ENCODE assay signal across 28 cellular contexts in the genomic region with DNA sequence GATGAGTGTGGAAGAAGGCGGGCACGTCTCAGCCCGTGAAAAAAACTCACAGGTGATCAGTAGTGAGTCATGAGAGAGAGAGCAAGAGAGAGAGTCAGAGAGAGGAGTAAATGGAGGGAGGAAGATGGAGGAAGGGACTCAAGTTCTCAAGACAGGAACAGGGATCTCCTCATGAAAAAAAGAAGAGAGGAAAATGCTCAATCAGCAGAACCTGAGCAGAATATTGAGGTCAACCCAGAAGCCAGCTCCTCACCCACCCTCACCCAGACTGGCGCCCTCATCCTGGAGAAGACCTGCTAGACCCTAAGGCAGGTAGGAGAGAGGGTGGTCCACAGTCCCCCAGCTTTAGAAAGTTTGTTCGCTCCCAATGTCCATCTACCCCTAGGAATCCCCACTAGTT. TPM values are rescaled to one million over a fixed set of nuclear protein-coding genes. Genes with fewer than 3 reads are reported as not detected.
DNase-seq lines count a peak whose midpoint lies in the region; ATAC-seq, FAIRE-seq and TF ChIP-seq lines count a peak whose summit lies in the region.
"Had no signal": no experiment of that assay in that cellular context is flagged by ENCODE, and none has a peak within 500 bp of the region (broad histone marks: within the 10 kb centered on the region; RNA-seq: fewer than 3 reads in every experiment).

No MANE protein-coding gene starts in this region.

- CTCF ChIA-PET in HepG2 (lab: Yijun Ruan, JAX; ENCODE audit: low intra/inter-chr PET ratio, low total read pairs) (no interaction called here), A549 (lab: Yijun Ruan, JAX) (no interaction called here), K562 (lab: Yijun Ruan, JAX; ENCODE audit: low intra/inter-chr PET ratio) (interaction anchor here (0.6 kb wide), 1 partner anchor 13 kb away, joined by 5 read pairs; no protein-coding TSS in a partner anchor)

- H3K4me2 ChIP-seq in HepG2 (ENCODE audit: low read depth, low read length) (no peak overlapping the region), A549 (no peak overlapping the region), K562 (ENCODE audit: insufficient read depth, low read length) (no peak overlapping the region)
- H3K4me2 ChIP-seq: BLaER1 treated with 17β-estradiol and CSF1 and Interleukin-3, amounts not matched to agents 10 nM and 100 nM had no signal

- no peaks in the 10 kb centered on the region for H3K9me1 ChIP-seq in K562 (ENCODE audit: control insufficient read depth, insufficient read depth, low read length)

- H3K9ac ChIP-seq in HepG2 (ENCODE audit: insufficient read depth, low read depth, low read length), result no peak overlapping the region
- no peak overlapping the region for H3K9ac ChIP-seq in K562 (ENCODE audit: insufficient read depth in 1 of 2, low read depth in 2 of 2, low read length in 2 of 2)
- H3K9ac ChIP-seq: BLaER1 treated with 17β-estradiol and CSF1 and Interleukin-3, amounts not matched to agents 10 nM and 100 nM; GM23248 had no signal

- H3K4me3 Mint-ChIP-seq in glutamatergic neuron (ENCODE audit: unreplicated experiment), result no peak overlapping the region

- no peak for TF ChIP-seq EP300 in HepG2 (IDR thresholded peaks at IDR 0.05; ENCODE audit: low read depth in 2 of 2, low read length in 2 of 2)
- TF ChIP-seq EP300 in HepG2 (CRISPR knock-in tag; IDR thresholded peaks at IDR 0.05; ENCODE audit: borderline replicate concordance), result no peak
- TF ChIP-seq EP300 in A549 (IDR thresholded peaks at IDR 0.05), result no peak
- no peak for TF ChIP-seq EP300 in K562 (IDR thresholded peaks at IDR 0.05; ENCODE audit: low read length)
- TF ChIP-seq EP300 in esophagus muscularis mucosa (IDR thresholded peaks at IDR 0.05), result no peak

- H3K27me3 ChIP-seq in HepG2 (ENCODE audit: control insufficient read depth in 1 of 2, insufficient read depth in 2 of 2, low read length in 2 of 2), result no peaks in the 10 kb centered on the region
- no peaks in the 10 kb centered on the region for H3K27me3 ChIP-seq in right lobe of liver
- peaks cover 11 to 41% of the 10 kb centered on the region in 2 experiments; a peak in 4 of 5 replicates for H3K27me3 ChIP-seq in K562 (ENCODE audit: control insufficient read depth in 2 of 2, insufficient read depth in 2 of 2, low read length in 2 of 2)
- peaks cover 0 to 64% (median 8%) of the 10 kb centered on the region in 4 donors for H3K27me3 ChIP-seq in esophagus muscularis mucosa
- H3K27me3 ChIP-seq: BLaER1 treated with 17β-estradiol and CSF1 and Interleukin-3, amounts not matched to agents 10 nM and 100 nM had no signal

- H4K20me1 ChIP-seq in HepG2 (ENCODE audit: insufficient read depth, low read length), result no peaks in the 10 kb centered on the region
- H4K20me1 ChIP-seq in K562 (replicated peaks; ENCODE audit: control insufficient read depth, insufficient read depth, low read length), result no peaks in the 10 kb centered on the region
- H4K20me1 ChIP-seq: BLaER1 treated with 17β-estradiol and CSF1 and Interleukin-3, amounts not matched to agents 10 nM and 100 nM had no signal

- H3K4me3 ChIP-seq in HepG2 (replicated peaks in 1 of 3; ENCODE audit: insufficient read depth in 1 of 3, low read depth in 2 of 3, low read length in 3 of 3) (no peak overlapping the region), right lobe of liver (no peak overlapping the region), A549 (no peak overlapping the region), K562 (no peak overlapping the region), esophagus muscularis mucosa (no peak overlapping the region)
- H3K4me3 ChIP-seq: BLaER1 treated with 17β-estradiol and CSF1 and Interleukin-3, amounts not matched to agents 10 nM and 100 nM; GM12878; GM23248 had no signal

- H2AFZ ChIP-seq in HepG2 (ENCODE audit: low read length) (no peak overlapping the region), K562 (ENCODE audit: low read depth, low read length) (no peak overlapping the region)
- H2AFZ ChIP-seq: GM23248 had no signal

- peaks cover 12% of the 10 kb centered on the region for H3K4me1 ChIP-seq in HepG2 (ENCODE audit: insufficient read depth, low read length)
- H3K4me1 ChIP-seq in right lobe of liver, result peaks cover 0 to 11% (median 0%) of the 10 kb centered on the region in 4 donors
- no peaks in the 10 kb centered on the region for H3K4me1 ChIP-seq in A549
- peaks cover 0 to 8% of the 10 kb centered on the region in 2 experiments; a peak in 2 of 5 replicates for H3K4me1 ChIP-seq in K562 (replicated peaks in 1 of 2; ENCODE audit: control insufficient read depth in 2 of 2, insufficient read depth in 2 of 2, low read length in 2 of 2)
- H3K4me1 ChIP-seq in esophagus muscularis mucosa, result peaks cover 12 to 18% (median 17%) of the 10 kb centered on the region in 4 donors
- H3K4me1 ChIP-seq: BE2C; BLaER1 treated with 17β-estradiol and CSF1 and Interleukin-3, amounts not matched to agents 10 nM and 100 nM had no signal

- intact Hi-C loops in HepG2 (cut with micrococcal nuclease; ENCODE audit: unreplicated experiment), result no loop called here
- intact Hi-C loops in right lobe of liver (cut with DNase I), result no loop called here
- intact Hi-C loops in K562 (cut with micrococcal nuclease), result no loop called here
- intact Hi-C loops in esophagus muscularis mucosa (cut with DNase I), result no loop called here

- peaks cover 19% of the 10 kb centered on the region for H3K27me3 Mint-ChIP-seq in glutamatergic neuron (ENCODE audit: unreplicated experiment)

- H3K9me3 ChIP-seq in HepG2 (ENCODE audit: low read length) (no peaks in the 10 kb centered on the region), right lobe of liver (no peaks in the 10 kb centered on the region), A549 (no peaks in the 10 kb centered on the region), K562 (replicated peaks; ENCODE audit: control insufficient read depth, insufficient read depth, low read depth, low read length) (no peaks in the 10 kb centered on the region), esophagus muscularis mucosa (no peaks in the 10 kb centered on the region)
- H3K9me3 ChIP-seq: BE2C had no signal

- BruUV-seq in HepG2 (replicated peaks; lab: Mats Ljungman, UMichigan) (no TSS peak), K562 (replicated peaks; lab: Mats Ljungman, UMichigan) (no TSS peak)

- H3K27ac ChIP-seq in HepG2 (ENCODE audit: extremely low read length, insufficient read depth, low read length) (no peak overlapping the region), right lobe of liver (no peak overlapping the region), A549 (no peak overlapping the region), K562 (ENCODE audit: extremely low read depth, low read depth, low read length) (no peak overlapping the region), esophagus muscularis mucosa (replicated peaks in 1 of 4) (no peak overlapping the region)
- H3K27ac ChIP-seq: 22Rv1; BLaER1 treated with 17β-estradiol and CSF1 and Interleukin-3, amounts not matched to agents 10 nM and 100 nM; GM23248 had no signal

- peaks cover 5% of the 10 kb centered on the region for H3K9me3 Mint-ChIP-seq in glutamatergic neuron (ENCODE audit: unreplicated experiment)
- H3K9me3 Mint-ChIP-seq: CD4-positive, alpha-beta T cell had no signal

- peaks cover 4% of the 10 kb centered on the region for H3K36me3 Mint-ChIP-seq in glutamatergic neuron (ENCODE audit: unreplicated experiment)
- H3K36me3 Mint-ChIP-seq: CD8-positive, alpha-beta memory T cell had no signal

- no peaks in the 10 kb centered on the region for H3K4me1 Mint-ChIP-seq in glutamatergic neuron (ENCODE audit: low read depth, unreplicated experiment)

- DNase-seq in HepG2 (ENCODE audit: low spot score) (no peak), right lobe of liver (no peak), A549 (ENCODE audit: low read depth in 1 of 2, low spot score in 1 of 2) (no peak), K562 (ENCODE audit: extremely low read depth in 1 of 4, low spot score in 3 of 4) (no peak), esophagus muscularis mucosa (ENCODE audit: extremely low spot score) (peak; percentile 19), glutamatergic neuron (no peak)
- DNase-seq in activated CD4-positive, CD25-positive, alpha-beta regulatory T cell treated with anti-CD3 and anti-CD28 coated beads, Interleukin-2, amount 50 U/mL, for 72 hours, result no peak
- DNase-seq: ACHN; AML-193; BE2C; CD4-positive, alpha-beta T cell; CD8-positive, alpha-beta memory T cell; DMS 273 treated with DMSO at 0.1 percent for 48 hours; DMS79; EL; GDM1; GM23248; H9 had no signal

- FAIRE-seq in HepG2 (lab: Jason Lieb, UNC) (no peak), A549 (lab: Jason Lieb, UNC) (no peak), K562 (lab: Jason Lieb, UNC) (no peak)
- FAIRE-seq: A204.1, D721Med, GM12878, GM19239 had no signal

- no peak for TF ChIP-seq CTCF in HepG2 (CRISPR knock-in tag; IDR thresholded peaks at IDR 0.05)
- TF ChIP-seq CTCF in right lobe of liver (IDR thresholded peaks at IDR 0.05), result no peak
- no peak for TF ChIP-seq CTCF in A549 (IDR thresholded peaks at IDR 0.05)
- TF ChIP-seq CTCF in K562 (IDR thresholded peaks at IDR 0.05 in 2 of 3, conservative IDR thresholded peaks at IDR 0.05 in 1 of 3; ENCODE audit: insufficient read depth in 2 of 3, low read depth in 1 of 3, low read length in 3 of 3), result no peak
- no peak for TF ChIP-seq CTCF in esophagus muscularis mucosa (IDR thresholded peaks at IDR 0.05)
- no peak for TF ChIP-seq CTCF in glutamatergic neuron (IDR thresholded peaks at IDR 0.05; ENCODE audit: partially characterized antibody, unreplicated experiment)

- POLR2A ChIA-PET in HepG2 (lab: Yijun Ruan, JAX), result no interaction called here
- POLR2A ChIA-PET in A549 (lab: Yijun Ruan, JAX), result no interaction called here
- POLR2A ChIA-PET in K562 (lab: Yijun Ruan, JAX), result no interaction called here

- H3K79me2 ChIP-seq in HepG2 (ENCODE audit: insufficient read depth, low read length) (no peaks in the 10 kb centered on the region), K562 (ENCODE audit: control insufficient read depth, insufficient read depth, low read length) (no peaks in the 10 kb centered on the region)

- in situ Hi-C loops in HepG2 (cut with HindIII; ENCODE audit: extremely low pct_ligation_motif_present, low pct_unique_long_range_greater_than_20kb) (no loop called here), K562 (cut with MboI) (no loop called here)

- no peak overlapping the region for H3K27ac Mint-ChIP-seq in glutamatergic neuron (ENCODE audit: unreplicated experiment)
- H3K27ac Mint-ChIP-seq: CD4-positive, alpha-beta T cell; CD8-positive, alpha-beta memory T cell; H9 had no signal

- H3K36me3 ChIP-seq in HepG2 (replicated peaks in 1 of 2; ENCODE audit: control insufficient read depth in 1 of 2, insufficient read depth in 2 of 2, low read length in 2 of 2) (no peaks in the 10 kb centered on the region), right lobe of liver (no peaks in the 10 kb centered on the region), K562 (ENCODE audit: control insufficient read depth, insufficient read depth, low read length) (no peaks in the 10 kb centered on the region), esophagus muscularis mucosa (no peaks in the 10 kb centered on the region)
- H3K36me3 ChIP-seq: BE2C; BLaER1 treated with 17β-estradiol and CSF1 and Interleukin-3, amounts not matched to agents 10 nM and 100 nM had no signal

- TF ChIP-seq POLR2A in HepG2 (IDR thresholded peaks at IDR 0.05; ENCODE audit: insufficient read depth in 1 of 2, low read depth in 2 of 2, low read length in 2 of 2) (no peak), right lobe of liver (IDR thresholded peaks at IDR 0.05) (no peak), A549 (IDR thresholded peaks at IDR 0.05; ENCODE audit: low read length) (no peak), K562 (conservative IDR thresholded peaks at IDR 0.05) (no peak), esophagus muscularis mucosa (IDR thresholded peaks at IDR 0.05; ENCODE audit: low read depth) (no peak)

- TF ChIP-seq RAD21 in HepG2 (CRISPR knock-in tag; IDR thresholded peaks at IDR 0.05), result no peak
- no peak for TF ChIP-seq RAD21 in A549 (conservative IDR thresholded peaks at IDR 0.05 in 1 of 2, IDR thresholded peaks at IDR 0.05 in 1 of 2)
- no peak for TF ChIP-seq RAD21 in K562 (CRISPR knock-in tag; conservative IDR thresholded peaks at IDR 0.05 in 1 of 2, IDR thresholded peaks at IDR 0.05 in 1 of 2)

- ATAC-seq in HepG2, result no peak
- no peak for ATAC-seq in right lobe of liver
- ATAC-seq in A549, result no peak
- ATAC-seq in K562, result no peak
- ATAC-seq in HG03139 (IDR thresholded peaks at IDR 0.05; ENCODE audit: unreplicated experiment), result no peak
- ATAC-seq: HCT116 had no signal

- 77% methylated on average over 5 of the region's 5 CpGs for whole genome bisulfite sequencing in HepG2 (ENCODE audit: low lambda C conversion rate)
- WGBS in right lobe of liver (ENCODE audit: insufficient coverage, low coverage, low lambda C conversion rate, missing lambda C conversion rate), result 77% methylated on average over 4 of the region's 5 CpGs
- WGBS in A549 (ENCODE audit: missing lambda C conversion rate), result 45% methylated on average over 5 of the region's 5 CpGs
- 0% methylated on average over 5 of the region's 5 CpGs for WGBS in K562 (ENCODE audit: insufficient coverage, low coverage, missing lambda C conversion rate)
- WGBS in esophagus muscularis mucosa, result 85% methylated on average over 5 of the region's 5 CpGs

RNA-seq across cellular contexts. Expression of a gene that starts 4.8 kb away (rescaled TPM):
- total RNA-seq in HepG2 (2016; rRNA removed; fragmentation: Illumina TruSeq; extraction: Trizol) (172 and 244 TPM in 2 replicates), right lobe of liver (100 to 1,000 TPM in 1 of 6 experiments, 10 to 100 TPM in 3, 1 to 10 TPM in 2; 2.2 to 189 (median 37.1) TPM), K562 (2014; rRNA removed) (not detected in 2 replicates), K562 (2014; rRNA removed; fragmentation: Illumina TruSeq; extraction: Trizol) (not detected in 2 replicates), K562 (2015; rRNA removed; fragmentation: Illumina TruSeq; extraction: Trizol) (not detected in 2 replicates), K562 (2021) (not detected in 2 replicates), esophagus muscularis mucosa (under 1 TPM in 1 of 4 donors, not detected in 3; 0.50 TPM), glutamatergic neuron (ENCODE audit: unreplicated experiment) (not detected)
- total RNA-seq in HepG2 (2016; cell fraction: cytosol; rRNA removed; fragmentation: Illumina TruSeq; extraction: Trizol; ENCODE audit: low read depth), result 61.1 and 70.9 TPM in 2 replicates
- total RNA-seq in HepG2 (2016; cell fraction: insoluble cytoplasmic fraction; rRNA removed; fragmentation: Illumina TruSeq; extraction: Trizol), result 180 and 253 TPM in 2 replicates
- 77.5 and 84.0 TPM in 2 replicates for total RNA-seq in HepG2 (2016; cell fraction: membrane; rRNA removed; fragmentation: Illumina TruSeq; extraction: Trizol)
- total RNA-seq in HepG2 (2016; cell fraction: nucleus; rRNA removed; fragmentation: Illumina TruSeq; extraction: Trizol), result 58.7 and 62.9 TPM in 2 replicates
- polyA plus RNA-seq in HepG2 (2011; rRNA removed) (13.9 and 26.9 TPM in 2 replicates), A549 (2011; rRNA removed) (0.19 and 0.30 TPM in 2 replicates), A549 (2017; fragmentation: RNase III; extraction: RNeasy Plus Mini Kit Qiagen cat#74134 plus additional on column Dnase treatment) (0.41 to 1.2 TPM (median 0.69 TPM) in 3 replicates), K562 (2011; rRNA removed) (not detected in 2 replicates), K562 (2014; fragmentation: Illumina TruSeq; extraction: Trizol) (not detected in 2 replicates), K562 (2014; fragmentation: Nextera tagmentation; extraction: Ambion mirVana) (not detected), K562 (2014; rRNA removed) (0.08 TPM in 1 of 2 replicates, not detected in the other)
- polyA plus RNA-seq in HepG2 (2011; cell fraction: cytosol; rRNA removed), result 8.2 and 29.2 TPM in 2 replicates
- 3.6 and 8.6 TPM in 2 replicates for polyA plus RNA-seq in HepG2 (2011; cell fraction: nucleus; rRNA removed)
- polyA plus RNA-seq in HepG2 (2012), result 14.7 and 15.0 TPM in 2 replicates
- 50.4 and 50.5 TPM in 2 replicates for polyA plus RNA-seq in HepG2 (2016; cell fraction: cytosol; fragmentation: Illumina TruSeq; extraction: Trizol; ENCODE audit: low read depth)
- polyA plus RNA-seq in HepG2 (2016; cell fraction: insoluble cytoplasmic fraction; fragmentation: Illumina TruSeq; extraction: Trizol; ENCODE audit: low read depth), result 225 and 254 TPM in 2 replicates
- polyA plus RNA-seq in HepG2 (2016; cell fraction: membrane; fragmentation: Illumina TruSeq; extraction: Trizol; ENCODE audit: low read depth), result 55.5 and 59.5 TPM in 2 replicates
- polyA plus RNA-seq in HepG2 (2016; cell fraction: nucleus; fragmentation: Illumina TruSeq; extraction: Trizol; ENCODE audit: insufficient read depth, low read depth), result 88.5 and 91.0 TPM in 2 replicates
- 2.8 TPM in 1 of 2 replicates, not detected in the other for polyA minus RNA-seq in HepG2 (2011; rRNA and poly(A)+ RNA removed; ENCODE audit: low replicate concordance)
- 1.6 and 12.1 TPM in 2 replicates for polyA minus RNA-seq in HepG2 (2011; cell fraction: cytosol; rRNA and poly(A)+ RNA removed)
- polyA minus RNA-seq in HepG2 (2011; cell fraction: nucleus; rRNA and poly(A)+ RNA removed), result 4.6 and 10.8 TPM in 2 replicates
- 0.19 TPM in 2 replicates for polyA plus RNA-seq in A549 (2012; cell fraction: cytosol; rRNA removed)
- polyA plus RNA-seq in A549 (2012; cell fraction: nucleus; rRNA removed), result not detected in 2 replicates
- polyA minus RNA-seq in A549 (2011; rRNA and poly(A)+ RNA removed), result not detected in 2 replicates
- total RNA-seq in K562 (2011; cell fraction: chromatin; rRNA removed; ENCODE audit: low replicate concordance), result not detected in 2 replicates
- total RNA-seq in K562 (2011; cell fraction: nucleolus; rRNA removed), result not detected in 2 replicates
- total RNA-seq in K562 (2011; cell fraction: nucleoplasm; rRNA removed), result not detected in 2 replicates
- polyA plus RNA-seq in K562 (2011; cell fraction: cytosol; rRNA removed), result not detected in 2 replicates
- polyA plus RNA-seq in K562 (2011; cell fraction: nucleus; rRNA removed), result not detected in 2 replicates
- polyA plus RNA-seq in K562 (2012), result not detected in 2 replicates
- not detected in 2 replicates for polyA minus RNA-seq in K562 (2011; rRNA and poly(A)+ RNA removed)
- not detected in 2 replicates for polyA minus RNA-seq in K562 (2011; cell fraction: cytosol; rRNA and poly(A)+ RNA removed)
- polyA minus RNA-seq in K562 (2011; cell fraction: nucleus; rRNA and poly(A)+ RNA removed), result not detected in 2 replicates
- total RNA-seq: CD4-positive, alpha-beta T cell; GM23248; H9 had no signal
- polyA plus RNA-seq: CD14-positive monocyte; CD8-positive, alpha-beta memory T cell; GM23248 had no signal

RNA-seq across cellular contexts. Expression of a gene that starts 30.2 kb away (rescaled TPM):
- not detected in 2 replicates for total RNA-seq in HepG2 (2016; rRNA removed; fragmentation: Illumina TruSeq; extraction: Trizol)
- total RNA-seq in HepG2 (2016; cell fraction: cytosol; rRNA removed; fragmentation: Illumina TruSeq; extraction: Trizol; ENCODE audit: low read depth), result not detected in 2 replicates
- total RNA-seq in HepG2 (2016; cell fraction: insoluble cytoplasmic fraction; rRNA removed; fragmentation: Illumina TruSeq; extraction: Trizol), result not detected in 2 replicates
- total RNA-seq in HepG2 (2016; cell fraction: membrane; rRNA removed; fragmentation: Illumina TruSeq; extraction: Trizol), result not detected in 2 replicates
- total RNA-seq in HepG2 (2016; cell fraction: nucleus; rRNA removed; fragmentation: Illumina TruSeq; extraction: Trizol), result not detected in 2 replicates
- polyA plus RNA-seq in HepG2 (2011; rRNA removed), result not detected in 2 replicates
- not detected in 2 replicates for polyA plus RNA-seq in HepG2 (2011; cell fraction: cytosol; rRNA removed)
- not detected in 2 replicates for polyA plus RNA-seq in HepG2 (2011; cell fraction: nucleus; rRNA removed)
- polyA plus RNA-seq in HepG2 (2012), result not detected in 2 replicates
- not detected in 2 replicates for polyA plus RNA-seq in HepG2 (2016; cell fraction: cytosol; fragmentation: Illumina TruSeq; extraction: Trizol; ENCODE audit: low read depth)
- not detected in 2 replicates for polyA plus RNA-seq in HepG2 (2016; cell fraction: insoluble cytoplasmic fraction; fragmentation: Illumina TruSeq; extraction: Trizol; ENCODE audit: low read depth)
- polyA plus RNA-seq in HepG2 (2016; cell fraction: membrane; fragmentation: Illumina TruSeq; extraction: Trizol; ENCODE audit: low read depth), result not detected in 2 replicates
- not detected in 2 replicates for polyA plus RNA-seq in HepG2 (2016; cell fraction: nucleus; fragmentation: Illumina TruSeq; extraction: Trizol; ENCODE audit: insufficient read depth, low read depth)
- not detected in 2 replicates for polyA minus RNA-seq in HepG2 (2011; rRNA and poly(A)+ RNA removed; ENCODE audit: low replicate concordance)
- not detected in 2 replicates for polyA minus RNA-seq in HepG2 (2011; cell fraction: cytosol; rRNA and poly(A)+ RNA removed)
- not detected in 2 replicates for polyA minus RNA-seq in HepG2 (2011; cell fraction: nucleus; rRNA and poly(A)+ RNA removed)
- not detected for total RNA-seq in right lobe of liver
- not detected in 2 replicates for polyA plus RNA-seq in A549 (2011; rRNA removed)
- polyA plus RNA-seq in A549 (2012; cell fraction: cytosol; rRNA removed), result not detected in 2 replicates
- polyA plus RNA-seq in A549 (2012; cell fraction: nucleus; rRNA removed), result not detected in 2 replicates
- polyA plus RNA-seq in A549 (2017; fragmentation: RNase III; extraction: RNeasy Plus Mini Kit Qiagen cat#74134 plus additional on column Dnase treatment), result not detected in 3 replicates
- not detected in 2 replicates for polyA minus RNA-seq in A549 (2011; rRNA and poly(A)+ RNA removed)
- total RNA-seq in K562 (2011; cell fraction: chromatin; rRNA removed; ENCODE audit: low replicate concordance), result not detected in 2 replicates
- not detected in 2 replicates for total RNA-seq in K562 (2011; cell fraction: nucleolus; rRNA removed)
- total RNA-seq in K562 (2011; cell fraction: nucleoplasm; rRNA removed), result not detected in 2 replicates
- not detected in 2 replicates for total RNA-seq in K562 (2014; rRNA removed)
- total RNA-seq in K562 (2014; rRNA removed; fragmentation: Illumina TruSeq; extraction: Trizol), result not detected in 2 replicates
- not detected in 2 replicates for total RNA-seq in K562 (2015; rRNA removed; fragmentation: Illumina TruSeq; extraction: Trizol)
- total RNA-seq in K562 (2021), result not detected in 2 replicates
- polyA plus RNA-seq in K562 (2011; rRNA removed), result not detected in 2 replicates
- not detected in 2 replicates for polyA plus RNA-seq in K562 (2011; cell fraction: cytosol; rRNA removed)
- not detected in 2 replicates for polyA plus RNA-seq in K562 (2011; cell fraction: nucleus; rRNA removed)
- 0.07 and 0.08 TPM in 2 replicates for polyA plus RNA-seq in K562 (2012)
- not detected in 2 replicates for polyA plus RNA-seq in K562 (2014; fragmentation: Illumina TruSeq; extraction: Trizol)
- not detected for polyA plus RNA-seq in K562 (2014; fragmentation: Nextera tagmentation; extraction: Ambion mirVana)
- not detected in 2 replicates for polyA plus RNA-seq in K562 (2014; rRNA removed)
- not detected in 2 replicates for polyA minus RNA-seq in K562 (2011; rRNA and poly(A)+ RNA removed)
- not detected in 2 replicates for polyA minus RNA-seq in K562 (2011; cell fraction: cytosol; rRNA and poly(A)+ RNA removed)
- not detected in 2 replicates for polyA minus RNA-seq in K562 (2011; cell fraction: nucleus; rRNA and poly(A)+ RNA removed)
- not detected for total RNA-seq in esophagus muscularis mucosa
- total RNA-seq in glutamatergic neuron (ENCODE audit: unreplicated experiment), result not detected
- total RNA-seq: CD4-positive, alpha-beta T cell; CD8-positive, alpha-beta memory T cell; GM12878; GM23248; H4; H9 had no signal
- polyA plus RNA-seq: CD14-positive monocyte; CD8-positive, alpha-beta memory T cell; GM12878; GM23248 had no signal
